Comparison of ENCODE assay signal across 22 cellular contexts in the genomic region with DNA sequence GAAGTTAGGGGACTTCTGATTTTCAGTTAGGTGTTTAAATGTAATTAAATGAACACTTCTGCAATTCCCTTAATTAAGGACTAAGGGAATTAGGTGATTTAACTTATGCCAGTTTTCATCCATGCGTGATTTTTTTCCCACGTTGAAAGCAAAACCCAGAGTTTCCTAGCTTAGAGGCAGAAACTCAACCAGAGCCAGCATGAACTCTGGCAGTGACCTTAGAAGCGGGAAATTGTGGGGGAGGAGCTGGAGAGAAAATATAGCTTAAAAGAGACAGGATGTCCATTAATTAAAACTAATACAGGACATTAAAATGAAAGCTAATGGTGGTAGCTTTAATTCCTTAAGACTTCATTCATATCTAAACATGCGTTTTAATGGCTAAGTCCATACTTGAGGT. TPM values are rescaled to one million over a fixed set of nuclear protein-coding genes. Genes with fewer than 3 reads are reported as not detected.
"Had no signal": no experiment of that assay in that cellular context is flagged by ENCODE, and none has a peak within 500 bp of the region (broad histone marks: within the 10 kb centered on the region; RNA-seq: fewer than 3 reads in every experiment).

No MANE protein-coding gene starts in this region.

- H3K4me1 Mint-ChIP-seq: activated naive CD8-positive, alpha-beta T cell treated with anti-CD3 and anti-CD28 coated beads, Interleukin-2, amount 10 ng/mL, durations not matched to agents 7 days and 5 days; T-helper 17 cell had no signal

- H3K4me3 ChIP-seq: heart left ventricle, lung, skin epidermis, stomach, suprapubic skin, uterus had no signal

- H3K4me3 Mint-ChIP-seq: activated B cell treated with CpG ODN at 0.5 μM for 24 hours; activated CD4-positive, alpha-beta memory T cell treated with anti-CD3 and anti-CD28 coated beads for 36 hours; activated CD4-positive, alpha-beta T cell treated with anti-CD3 and anti-CD28 coated beads for 36 hours; activated naive CD4-positive, alpha-beta T cell treated with anti-CD3 and anti-CD28 coated beads for 36 hours; activated naive CD8-positive, alpha-beta T cell treated with anti-CD3 and anti-CD28 coated beads, Interleukin-2, amount 10 ng/mL, durations not matched to agents 7 days and 5 days; natural killer cell treated with Interleukin-12 subunit alpha and Interleukin-12 subunit beta and Interleukin-15 and Interleukin-18, amount 100 ng/mL, for 72 hours; stimulated activated memory B cell treated with anti-CD40 and anti-IgM and Interleukin-4, amounts not matched to agents 10 μg/mL and 1 μg/mL and 100 μg/mL, for 72 hours; T-helper 17 cell had no signal

- H3K9me3 Mint-ChIP-seq: natural killer cell treated with Interleukin-12 subunit alpha and Interleukin-12 subunit beta and Interleukin-15 and Interleukin-18, amount 100 ng/mL, for 72 hours had no signal

- DNase-seq: activated CD4-positive, alpha-beta memory T cell treated with anti-CD3 and anti-CD28 coated beads for 36 hours; activated CD4-positive, alpha-beta T cell treated with anti-CD3 and anti-CD28 coated beads for 36 hours; activated naive CD4-positive, alpha-beta T cell treated with anti-CD3 and anti-CD28 coated beads for 36 hours; activated naive CD8-positive, alpha-beta T cell treated with anti-CD3 and anti-CD28 coated beads, Interleukin-2, amount 10 ng/mL, durations not matched to agents 7 days and 5 days; activated T-cell treated with anti-CD3 and anti-CD28 coated beads, Interleukin-2, amount 50 U/mL, for 48 hours; amniotic stem cell; cerebellar nuclear complex; cortex of kidney; stimulated activated CD4-positive, alpha-beta T cell treated with anti-CD3 and anti-CD28 coated beads, Interleukin-15, amount 100 ng/mL, for 24 hours; T-helper 17 cell; uterus had no signal

- H3K36me3 ChIP-seq: heart left ventricle, stomach, suprapubic skin, uterus had no signal

- H3K27me3 ChIP-seq: heart left ventricle, stomach, uterus had no signal

- H3K27ac Mint-ChIP-seq: activated B cell treated with CpG ODN at 0.5 μM for 24 hours; activated CD4-positive, alpha-beta memory T cell treated with anti-CD3 and anti-CD28 coated beads for 36 hours; activated CD4-positive, alpha-beta T cell treated with anti-CD3 and anti-CD28 coated beads for 36 hours; activated naive CD4-positive, alpha-beta T cell treated with anti-CD3 and anti-CD28 coated beads for 36 hours; activated naive CD8-positive, alpha-beta T cell treated with anti-CD3 and anti-CD28 coated beads, Interleukin-2, amount 10 ng/mL, durations not matched to agents 7 days and 5 days; natural killer cell treated with Interleukin-12 subunit alpha and Interleukin-12 subunit beta and Interleukin-15 and Interleukin-18, amount 100 ng/mL, for 72 hours; stimulated activated memory B cell treated with anti-CD40 and anti-IgM and Interleukin-4, amounts not matched to agents 10 μg/mL and 1 μg/mL and 100 μg/mL, for 72 hours; T-helper 17 cell had no signal

- FAIRE-seq: islet of Langerhans had no signal

- H3K9me3 ChIP-seq: stomach, suprapubic skin, uterus had no signal

- H3K4me1 ChIP-seq: uterus had no signal

- H3K27ac ChIP-seq: skin epidermis, suprapubic skin, uterus had no signal

- H3K36me3 Mint-ChIP-seq: activated CD4-positive, alpha-beta memory T cell treated with anti-CD3 and anti-CD28 coated beads for 36 hours; activated naive CD8-positive, alpha-beta T cell treated with anti-CD3 and anti-CD28 coated beads, Interleukin-2, amount 10 ng/mL, durations not matched to agents 7 days and 5 days; stimulated activated memory B cell treated with anti-CD40 and anti-IgM and Interleukin-4, amounts not matched to agents 10 μg/mL and 1 μg/mL and 100 μg/mL, for 72 hours had no signal

RNA-seq across cellular contexts. Expression of gene IYD, which starts 41.6 kb away (rescaled TPM):
- total RNA-seq: activated B cell treated with CpG ODN at 0.5 μM for 24 hours; activated CD4-positive, alpha-beta memory T cell treated with anti-CD3 and anti-CD28 coated beads for 36 hours; activated CD4-positive, alpha-beta T cell treated with anti-CD3 and anti-CD28 coated beads for 36 hours; activated naive CD4-positive, alpha-beta T cell treated with anti-CD3 and anti-CD28 coated beads for 36 hours; activated naive CD8-positive, alpha-beta T cell treated with anti-CD3 and anti-CD28 coated beads, Interleukin-2, amount 10 ng/mL, durations not matched to agents 7 days and 5 days; epithelial cell of proximal tubule; fibroblast of villous mesenchyme; natural killer cell treated with Interleukin-12 subunit alpha and Interleukin-12 subunit beta and Interleukin-15 and Interleukin-18, amount 100 ng/mL, for 72 hours; T-helper 17 cell; uterus had no signal
- polyA plus RNA-seq: heart left ventricle had no signal
